In the genomic region with DNA sequence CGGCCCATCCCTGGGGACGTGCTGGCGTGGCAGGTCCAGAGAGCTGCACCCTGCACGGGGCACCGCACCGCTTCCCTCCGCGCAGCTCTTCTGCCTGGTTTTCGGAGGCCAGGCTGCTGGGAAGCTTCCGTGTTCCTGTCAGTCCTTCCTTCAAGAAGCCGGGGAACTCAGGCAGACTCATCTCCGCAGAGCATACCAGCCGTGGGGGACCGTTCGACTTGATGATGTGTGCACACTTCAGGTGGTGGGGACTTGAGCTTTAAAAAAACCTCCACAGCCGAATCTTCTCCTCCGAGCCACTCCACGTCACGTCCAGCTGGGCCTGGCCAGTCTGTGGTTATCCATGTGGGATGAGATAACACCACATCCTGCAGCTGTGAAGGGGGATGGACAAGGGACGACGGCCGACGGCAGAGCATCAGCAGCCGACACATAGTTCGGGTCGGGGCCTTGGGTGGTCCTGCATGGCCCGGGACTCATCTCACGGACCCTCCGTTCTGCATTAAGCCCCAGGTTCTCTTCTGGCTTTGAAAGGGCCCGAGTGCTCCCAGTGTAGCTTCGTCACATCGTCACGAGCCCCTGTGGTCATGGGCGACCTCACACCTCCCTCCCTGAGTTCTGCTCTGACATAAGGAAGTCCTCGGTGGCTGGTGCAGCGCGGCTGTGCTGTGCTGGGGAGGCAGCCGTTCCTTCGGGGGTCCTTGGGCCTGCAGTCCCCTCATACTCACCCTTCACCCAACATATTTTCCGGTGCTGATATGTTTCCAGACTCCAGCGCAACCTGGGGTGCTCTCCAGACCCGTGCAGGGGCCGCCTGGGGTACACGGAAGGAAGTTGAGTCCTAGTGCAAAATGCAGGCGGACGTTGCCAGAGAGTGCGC, we compare ENCODE assay signal across 1 cellular context.
TF ChIP-seq lines count a peak whose summit lies in the region.

No MANE protein-coding gene starts in this region.

TF ChIP-seq in K562, 482 proteins besides CTCF, POLR2A, EP300 and RAD21:
- TF ChIP-seq, protein P1, sequence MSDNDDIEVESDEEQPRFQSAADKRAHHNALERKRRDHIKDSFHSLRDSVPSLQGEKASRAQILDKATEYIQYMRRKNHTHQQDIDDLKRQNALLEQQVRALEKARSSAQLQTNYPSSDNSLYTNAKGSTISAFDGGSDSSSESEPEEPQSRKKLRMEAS (CRISPR knock-in tag; IDR thresholded peaks at IDR 0.05), result peak; percentile 36; the same call in 1 of the 2 replicates
- peak; percentile 53 for TF ChIP-seq TCF3 (CRISPR knock-in tag; IDR thresholded peaks at IDR 0.05)
- TF ChIP-seq CBFA2T3 (IDR thresholded peaks at IDR 0.05), result peak; percentile 40; the same call in 1 of the 2 replicates
- TF ChIP-seq, protein P2, sequence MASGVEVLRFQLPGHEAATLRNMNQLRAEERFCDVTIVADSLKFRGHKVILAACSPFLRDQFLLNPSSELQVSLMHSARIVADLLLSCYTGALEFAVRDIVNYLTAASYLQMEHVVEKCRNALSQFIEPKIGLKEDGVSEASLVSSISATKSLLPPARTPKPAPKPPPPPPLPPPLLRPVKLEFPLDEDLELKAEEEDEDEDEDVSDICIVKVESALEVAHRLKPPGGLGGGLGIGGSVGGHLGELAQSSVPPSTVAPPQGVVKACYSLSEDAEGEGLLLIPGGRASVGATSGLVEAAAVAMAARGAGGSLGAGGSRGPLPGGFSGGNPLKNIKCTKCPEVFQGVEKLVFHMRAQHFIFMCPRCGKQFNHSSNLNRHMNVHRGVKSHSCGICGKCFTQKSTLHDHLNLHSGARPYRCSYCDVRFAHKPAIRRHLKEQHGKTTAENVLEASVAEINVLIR (CRISPR knock-in tag; IDR thresholded peaks at IDR 0.05), result peak; percentile 58; the same call in 1 of the 2 replicates
- TF ChIP-seq GABPA (tag; conservative IDR thresholded peaks at IDR 0.05; ENCODE audit: low read depth), result 0 out of 2 replicates have a peak, but pooled peaks have one; percentile 21
- TF ChIP-seq POLR2G (IDR thresholded peaks at IDR 0.05; ENCODE audit: low read depth, low read length), result 0 out of 2 replicates have a peak, but pooled peaks have one; percentile 18
- TF ChIP-seq TARDBP (IDR thresholded peaks at IDR 0.05), result no peak
- no peak for TF ChIP-seq KDM2B (CRISPR knock-in tag; IDR thresholded peaks at IDR 0.05)
- TF ChIP-seq, protein P3, sequence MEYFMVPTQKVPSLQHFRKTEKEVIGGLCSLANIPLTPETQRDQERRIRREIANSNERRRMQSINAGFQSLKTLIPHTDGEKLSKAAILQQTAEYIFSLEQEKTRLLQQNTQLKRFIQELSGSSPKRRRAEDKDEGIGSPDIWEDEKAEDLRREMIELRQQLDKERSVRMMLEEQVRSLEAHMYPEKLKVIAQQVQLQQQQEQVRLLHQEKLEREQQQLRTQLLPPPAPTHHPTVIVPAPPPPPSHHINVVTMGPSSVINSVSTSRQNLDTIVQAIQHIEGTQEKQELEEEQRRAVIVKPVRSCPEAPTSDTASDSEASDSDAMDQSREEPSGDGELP (CRISPR knock-in tag; IDR thresholded peaks at IDR 0.05; ENCODE audit: borderline replicate concordance), result peak; percentile 98
